In the genomic region with DNA sequence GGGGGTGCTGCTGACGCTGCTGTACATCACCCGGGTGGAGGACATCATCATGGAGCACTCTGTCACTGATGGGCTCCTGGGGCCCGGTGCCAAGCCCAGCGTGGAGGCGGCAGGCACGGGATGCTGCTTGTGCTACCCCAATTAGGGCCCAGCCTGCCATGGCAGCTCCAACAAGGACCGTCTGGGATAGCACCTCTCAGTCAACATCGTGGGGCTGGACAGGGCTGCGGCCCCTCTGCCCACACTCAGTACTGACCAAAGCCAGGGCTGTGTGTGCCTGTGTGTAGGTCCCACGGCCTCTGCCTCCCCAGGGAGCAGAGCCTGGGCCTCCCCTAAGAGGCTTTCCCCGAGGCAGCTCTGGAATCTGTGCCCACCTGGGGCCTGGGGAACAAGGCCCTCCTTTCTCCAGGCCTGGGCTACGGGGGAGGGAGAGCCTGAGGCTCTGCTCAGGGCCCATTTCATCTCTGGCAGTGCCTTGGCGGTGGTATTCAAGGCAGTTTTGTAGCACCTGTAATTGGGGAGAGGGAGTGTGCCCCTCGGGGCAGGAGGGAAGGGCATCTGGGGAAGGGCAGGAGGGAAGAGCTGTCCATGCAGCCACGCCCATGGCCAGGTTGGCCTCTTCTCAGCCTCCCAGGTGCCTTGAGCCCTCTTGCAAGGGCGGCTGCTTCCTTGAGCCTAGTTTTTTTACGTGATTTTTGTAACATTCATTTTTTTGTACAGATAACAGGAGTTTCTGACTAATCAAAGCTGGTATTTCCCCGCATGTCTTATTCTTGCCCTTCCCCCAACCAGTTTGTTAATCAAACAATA, we compare ENCODE assay signal across 1 cellular context.
TF ChIP-seq lines count a peak whose summit lies in the region.

No MANE protein-coding gene starts in this region.

TF ChIP-seq in GM12878, 131 proteins besides CTCF, POLR2A, EP300 and RAD21 (continued from another document):
- TF ChIP-seq, protein P1, sequence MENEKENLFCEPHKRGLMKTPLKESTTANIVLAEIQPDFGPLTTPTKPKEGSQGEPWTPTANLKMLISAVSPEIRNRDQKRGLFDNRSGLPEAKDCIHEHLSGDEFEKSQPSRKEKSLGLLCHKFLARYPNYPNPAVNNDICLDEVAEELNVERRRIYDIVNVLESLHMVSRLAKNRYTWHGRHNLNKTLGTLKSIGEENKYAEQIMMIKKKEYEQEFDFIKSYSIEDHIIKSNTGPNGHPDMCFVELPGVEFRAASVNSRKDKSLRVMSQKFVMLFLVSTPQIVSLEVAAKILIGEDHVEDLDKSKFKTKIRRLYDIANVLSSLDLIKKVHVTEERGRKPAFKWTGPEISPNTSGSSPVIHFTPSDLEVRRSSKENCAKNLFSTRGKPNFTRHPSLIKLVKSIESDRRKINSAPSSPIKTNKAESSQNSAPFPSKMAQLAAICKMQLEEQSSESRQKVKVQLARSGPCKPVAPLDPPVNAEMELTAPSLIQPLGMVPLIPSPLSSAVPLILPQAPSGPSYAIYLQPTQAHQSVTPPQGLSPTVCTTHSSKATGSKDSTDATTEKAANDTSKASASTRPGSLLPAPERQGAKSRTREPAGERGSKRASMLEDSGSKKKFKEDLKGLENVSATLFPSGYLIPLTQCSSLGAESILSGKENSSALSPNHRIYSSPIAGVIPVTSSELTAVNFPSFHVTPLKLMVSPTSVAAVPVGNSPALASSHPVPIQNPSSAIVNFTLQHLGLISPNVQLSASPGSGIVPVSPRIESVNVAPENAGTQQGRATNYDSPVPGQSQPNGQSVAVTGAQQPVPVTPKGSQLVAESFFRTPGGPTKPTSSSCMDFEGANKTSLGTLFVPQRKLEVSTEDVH (IDR thresholded peaks at IDR 0.05; ENCODE audit: low read depth, partially characterized antibody) = no peak
- TF ChIP-seq SMC3 (IDR thresholded peaks at IDR 0.05; ENCODE audit: borderline replicate concordance, low read length) = no peak
- TF ChIP-seq, protein P2, sequence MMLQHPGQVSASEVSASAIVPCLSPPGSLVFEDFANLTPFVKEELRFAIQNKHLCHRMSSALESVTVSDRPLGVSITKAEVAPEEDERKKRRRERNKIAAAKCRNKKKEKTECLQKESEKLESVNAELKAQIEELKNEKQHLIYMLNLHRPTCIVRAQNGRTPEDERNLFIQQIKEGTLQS (IDR thresholded peaks at IDR 0.05; ENCODE audit: borderline replicate concordance, extremely low read depth, low read depth, low read length) = no peak
- no peak for TF ChIP-seq NR2C1 (IDR thresholded peaks at IDR 0.05)
- no peak for TF ChIP-seq CBX5 (IDR thresholded peaks at IDR 0.05; ENCODE audit: low read depth)
- TF ChIP-seq, protein P3, sequence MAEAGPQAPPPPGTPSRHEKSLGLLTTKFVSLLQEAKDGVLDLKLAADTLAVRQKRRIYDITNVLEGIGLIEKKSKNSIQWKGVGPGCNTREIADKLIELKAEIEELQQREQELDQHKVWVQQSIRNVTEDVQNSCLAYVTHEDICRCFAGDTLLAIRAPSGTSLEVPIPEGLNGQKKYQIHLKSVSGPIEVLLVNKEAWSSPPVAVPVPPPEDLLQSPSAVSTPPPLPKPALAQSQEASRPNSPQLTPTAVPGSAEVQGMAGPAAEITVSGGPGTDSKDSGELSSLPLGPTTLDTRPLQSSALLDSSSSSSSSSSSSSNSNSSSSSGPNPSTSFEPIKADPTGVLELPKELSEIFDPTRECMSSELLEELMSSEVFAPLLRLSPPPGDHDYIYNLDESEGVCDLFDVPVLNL (IDR thresholded peaks at IDR 0.05; ENCODE audit: low read depth, low read length) = no peak
- TF ChIP-seq, protein P4, sequence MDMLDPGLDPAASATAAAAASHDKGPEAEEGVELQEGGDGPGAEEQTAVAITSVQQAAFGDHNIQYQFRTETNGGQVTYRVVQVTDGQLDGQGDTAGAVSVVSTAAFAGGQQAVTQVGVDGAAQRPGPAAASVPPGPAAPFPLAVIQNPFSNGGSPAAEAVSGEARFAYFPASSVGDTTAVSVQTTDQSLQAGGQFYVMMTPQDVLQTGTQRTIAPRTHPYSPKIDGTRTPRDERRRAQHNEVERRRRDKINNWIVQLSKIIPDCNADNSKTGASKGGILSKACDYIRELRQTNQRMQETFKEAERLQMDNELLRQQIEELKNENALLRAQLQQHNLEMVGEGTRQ (IDR thresholded peaks at IDR 0.05; ENCODE audit: borderline replicate concordance, low read depth, low read length) = no peak
- no peak for TF ChIP-seq DPF2 (IDR thresholded peaks at IDR 0.05)
- TF ChIP-seq SP1 (IDR thresholded peaks at IDR 0.05; ENCODE audit: low read depth, low read length) = no peak
- no peak for TF ChIP-seq ATF7 (IDR thresholded peaks at IDR 0.05; ENCODE audit: low read depth)
- TF ChIP-seq, protein P5, sequence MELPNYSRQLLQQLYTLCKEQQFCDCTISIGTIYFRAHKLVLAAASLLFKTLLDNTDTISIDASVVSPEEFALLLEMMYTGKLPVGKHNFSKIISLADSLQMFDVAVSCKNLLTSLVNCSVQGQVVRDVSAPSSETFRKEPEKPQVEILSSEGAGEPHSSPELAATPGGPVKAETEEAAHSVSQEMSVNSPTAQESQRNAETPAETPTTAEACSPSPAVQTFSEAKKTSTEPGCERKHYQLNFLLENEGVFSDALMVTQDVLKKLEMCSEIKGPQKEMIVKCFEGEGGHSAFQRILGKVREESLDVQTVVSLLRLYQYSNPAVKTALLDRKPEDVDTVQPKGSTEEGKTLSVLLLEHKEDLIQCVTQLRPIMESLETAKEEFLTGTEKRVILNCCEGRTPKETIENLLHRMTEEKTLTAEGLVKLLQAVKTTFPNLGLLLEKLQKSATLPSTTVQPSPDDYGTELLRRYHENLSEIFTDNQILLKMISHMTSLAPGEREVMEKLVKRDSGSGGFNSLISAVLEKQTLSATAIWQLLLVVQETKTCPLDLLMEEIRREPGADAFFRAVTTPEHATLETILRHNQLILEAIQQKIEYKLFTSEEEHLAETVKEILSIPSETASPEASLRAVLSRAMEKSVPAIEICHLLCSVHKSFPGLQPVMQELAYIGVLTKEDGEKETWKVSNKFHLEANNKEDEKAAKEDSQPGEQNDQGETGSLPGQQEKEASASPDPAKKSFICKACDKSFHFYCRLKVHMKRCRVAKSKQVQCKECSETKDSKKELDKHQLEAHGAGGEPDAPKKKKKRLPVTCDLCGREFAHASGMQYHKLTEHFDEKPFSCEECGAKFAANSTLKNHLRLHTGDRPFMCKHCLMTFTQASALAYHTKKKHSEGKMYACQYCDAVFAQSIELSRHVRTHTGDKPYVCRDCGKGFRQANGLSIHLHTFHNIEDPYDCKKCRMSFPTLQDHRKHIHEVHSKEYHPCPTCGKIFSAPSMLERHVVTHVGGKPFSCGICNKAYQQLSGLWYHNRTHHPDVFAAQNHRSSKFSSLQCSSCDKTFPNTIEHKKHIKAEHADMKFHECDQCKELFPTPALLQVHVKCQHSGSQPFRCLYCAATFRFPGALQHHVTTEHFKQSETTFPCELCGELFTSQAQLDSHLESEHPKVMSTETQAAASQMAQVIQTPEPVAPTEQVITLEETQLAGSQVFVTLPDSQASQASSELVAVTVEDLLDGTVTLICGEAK (IDR thresholded peaks at IDR 0.05; ENCODE audit: borderline replicate concordance) = no peak
- no peak for TF ChIP-seq MYB (IDR thresholded peaks at IDR 0.05; ENCODE audit: borderline replicate concordance, low read depth, low read length)
- TF ChIP-seq SMAD1 (IDR thresholded peaks at IDR 0.05; ENCODE audit: low read depth, partially characterized antibody) = no peak
- TF ChIP-seq SMAD5 (IDR thresholded peaks at IDR 0.05; ENCODE audit: low read depth) = no peak
TF ChIP-seq in GM12878: peak in this region for 0.
